Comparison of ENCODE assay signal across 12 cellular contexts in the genomic region with DNA sequence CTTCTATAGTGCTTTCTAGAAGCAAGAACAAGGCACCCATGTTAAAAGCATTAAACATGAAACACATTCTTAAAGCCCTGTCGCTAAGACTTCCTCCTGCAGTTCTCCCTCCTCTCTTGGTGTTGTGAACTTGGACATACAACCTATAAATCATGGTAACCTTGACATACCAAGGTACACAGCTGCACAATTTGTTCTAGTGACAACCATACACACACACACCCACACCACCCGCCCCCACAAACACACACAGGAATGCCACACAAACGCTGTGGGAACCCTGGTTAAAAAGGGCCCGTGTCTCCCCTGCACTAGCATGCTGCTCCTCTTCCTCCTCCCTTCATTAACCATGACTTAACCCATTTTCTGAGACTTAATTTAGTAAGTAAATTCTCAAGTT.
"Had no signal": no experiment of that assay in that cellular context is flagged by ENCODE, and none has a peak within 500 bp of the region (broad histone marks: within the 10 kb centered on the region; RNA-seq: fewer than 3 reads in every experiment).

No MANE protein-coding gene starts in this region.

- H3K4me3 Mint-ChIP-seq: activated naive CD8-positive, alpha-beta T cell treated with anti-CD3 and anti-CD28 coated beads for 36 hours; activated T-cell treated with anti-CD3 and anti-CD28 coated beads, Interleukin-2, amount 50 U/mL, for 4 hours had no signal

- ATAC-seq: left ventricle myocardium superior, sciatic nerve had no signal

- H3K4me3 ChIP-seq: ascending aorta, prostate gland, spleen had no signal

- H3K27ac ChIP-seq: ascending aorta, prostate gland had no signal

- H3K9me3 ChIP-seq: ascending aorta, prostate gland, spleen had no signal

- H3K36me3 Mint-ChIP-seq: activated naive CD8-positive, alpha-beta T cell treated with anti-CD3 and anti-CD28 coated beads for 36 hours had no signal

- H3K27me3 Mint-ChIP-seq: activated naive CD8-positive, alpha-beta T cell treated with anti-CD3 and anti-CD28 coated beads for 36 hours had no signal

- H3K36me3 ChIP-seq: prostate gland had no signal

- DNase-seq: activated CD4-positive, alpha-beta T cell treated with anti-CD3 and anti-CD28 coated beads, Interleukin-2, amount 50 U/mL, for 4 hours; activated CD4-positive, CD25-positive, alpha-beta regulatory T cell treated with anti-CD3 and anti-CD28 coated beads, Interleukin-2, amount 50 U/mL, for 72 hours; activated effector memory CD4-positive, alpha-beta T cell treated with anti-CD3 and anti-CD28 coated beads, Interleukin-2, amount 50 U/mL, for 16 hours; activated naive CD8-positive, alpha-beta T cell treated with anti-CD3 and anti-CD28 coated beads for 36 hours; activated T-cell treated with anti-CD3 and anti-CD28 coated beads, Interleukin-2, amount 50 U/mL, for 4 hours; kidney; left ventricle myocardium superior; spleen had no signal

- H3K27me3 ChIP-seq: ascending aorta, spleen had no signal

- H3K9me3 Mint-ChIP-seq: activated naive CD8-positive, alpha-beta T cell treated with anti-CD3 and anti-CD28 coated beads for 36 hours; activated T-cell treated with anti-CD3 and anti-CD28 coated beads, Interleukin-2, amount 50 U/mL, for 4 hours; T-helper 1 cell treated with Interleukin-12 subunit alpha and Interleukin-12 subunit beta and Interleukin-4 antibody, amounts not matched to agents 30 μg/mL and 1 μg/mL, for 36 hours had no signal

- H3K27ac Mint-ChIP-seq: activated naive CD8-positive, alpha-beta T cell treated with anti-CD3 and anti-CD28 coated beads for 36 hours; T-helper 1 cell treated with Interleukin-12 subunit alpha and Interleukin-12 subunit beta and Interleukin-4 antibody, amounts not matched to agents 30 μg/mL and 1 μg/mL, for 36 hours had no signal
